8 cellular contexts compared by ENCODE assay signal in the genomic region with DNA sequence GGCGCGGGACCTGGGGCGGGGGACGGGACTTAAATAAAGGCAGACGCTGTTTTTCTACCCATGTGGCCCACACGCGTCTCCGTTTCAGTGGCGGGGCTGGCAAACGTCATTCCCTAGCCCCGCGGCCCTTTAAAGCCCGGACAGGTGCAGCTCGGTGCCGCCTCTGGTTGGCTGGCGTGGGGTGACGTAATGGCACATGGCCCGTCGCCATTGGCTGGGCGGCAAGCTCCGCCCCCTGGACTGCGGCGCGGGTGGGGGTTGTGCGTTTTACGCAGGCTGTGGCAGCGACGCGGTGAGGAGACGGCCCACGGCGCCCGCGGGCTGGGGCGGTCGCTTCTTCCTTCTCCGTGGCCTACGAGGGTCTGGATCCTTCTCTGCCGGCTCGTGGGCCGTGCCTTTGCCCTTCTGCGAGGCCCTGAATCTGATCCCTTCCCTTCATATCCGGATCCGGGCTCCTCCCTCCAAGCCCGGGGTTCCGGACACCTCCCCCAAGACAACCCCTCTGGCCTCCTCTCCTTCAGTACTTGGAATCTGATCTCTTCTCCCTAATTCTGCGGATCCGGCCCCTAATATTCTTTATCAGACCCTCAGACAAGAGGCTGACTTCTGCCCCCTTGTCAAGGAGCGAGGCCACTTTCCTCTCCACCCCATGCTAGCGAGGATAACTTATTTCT. TPM values are rescaled to one million over a fixed set of nuclear protein-coding genes. Genes with fewer than 3 reads are reported as not detected.
A peak's percentile ranks its signal among the peaks of the same experiment; 100 is the strongest.
DNase-seq lines count a peak whose midpoint lies in the region; ATAC-seq and TF ChIP-seq lines count a peak whose summit lies in the region.

Gene CRELD1 (plus strand): TSS at position 274 of the 674 bp plus-strand sequence. CDS start 605 bp downstream, outside the sequence.

- no peaks in the 10 kb centered on the region for H3K9me3 ChIP-seq in CD4-positive, alpha-beta T cell (ENCODE audit: control insufficient read depth, low read length)

- no peaks in the 10 kb centered on the region for H3K27me3 Mint-ChIP-seq in CD4-positive, alpha-beta T cell

- peaks cover 37% of the 10 kb centered on the region for H3K36me3 Mint-ChIP-seq in CD4-positive, alpha-beta T cell (ENCODE audit: low read depth)

- no peaks in the 10 kb centered on the region for H3K9me3 Mint-ChIP-seq in CD4-positive, alpha-beta T cell

- peak; percentile 79 for ATAC-seq in CD4-positive, alpha-beta T cell (ENCODE audit: poor library complexity)
- ATAC-seq in GM19438 (IDR thresholded peaks at IDR 0.05; ENCODE audit: low read depth, unreplicated experiment) (peak; percentile 87), HG03571 (IDR thresholded peaks at IDR 0.05; ENCODE audit: unreplicated experiment) (peak; percentile 89)

- peak within 1 kb of the TSS; percentile 99 for H3K4me3 Mint-ChIP-seq in CD4-positive, alpha-beta T cell

- POLR2A ChIA-PET in CD4-positive, alpha-beta T cell (lab: Charles Lee): interaction anchor here (0.6 to 5.1 kb wide), 36 partner anchors 9 to 571 kb away, joined by 3 to 98 read pairs (median 10); partner anchors contain the start of genes ARPC4, BRK1, BRPF1 and EMC3

- intact Hi-C loops in CD4-positive, alpha-beta T cell (cut with DNase I, micrococcal nuclease): loop anchor here (2.0 to 10.0 kb wide), 12 partner anchors 19 to 536 kb away; partner anchors contain the start of genes EMC3 (in 2 of the 2), FANCD2 (in 2 of the 2), JAGN1 (in 2 of the 2) and BRK1 (in 1 of the 2)

- peak; percentile 94 to 98 (median 96) for DNase-seq in CD4-positive, alpha-beta T cell
- peak; percentile 93 for DNase-seq in NK-92 treated with Interleukin-12 subunit alpha and Interleukin-12 subunit beta, amount 100 ng/mL, for 24 hours (lab: John Stamatoyannopoulos, UW)
- peak; percentile 94 to 95 for DNase-seq in activated CD8-positive, alpha-beta memory T cell treated with anti-CD3 and anti-CD28 coated beads for 1 hour (ENCODE audit: extremely low read depth in 1 of 2, low read depth in 1 of 2)
- peak; percentile 92 for DNase-seq in effector CD8-positive, alpha-beta T cell (lab: John Stamatoyannopoulos, UW)
- DNase-seq in lung microvascular endothelial cell (ENCODE audit: low read depth in 2 of 2): peak; percentile 94 to 99
- DNase-seq in stimulated activated CD4-positive, alpha-beta T cell treated with anti-CD3 and anti-CD28 coated beads, TNF-alpha, amount 100 ng/mL, for 4 hours (ENCODE audit: low read depth in 3 of 3): peak; percentile 93 to 98 (median 96)

- no peaks in the 10 kb centered on the region for H3K27me3 ChIP-seq in CD4-positive, alpha-beta T cell (ENCODE audit: control insufficient read depth, insufficient read depth, low read length)

- CTCF ChIA-PET in CD4-positive, alpha-beta T cell (lab: Charles Lee): interaction anchor here (0.7 to 3.3 kb wide), 24 partner anchors 9 to 571 kb away, joined by 3 to 20 read pairs (median 6); partner anchors contain the start of genes ARPC4, EMC3, FANCD2 and IL17RE

- peaks cover 65% of the 10 kb centered on the region for H3K4me1 Mint-ChIP-seq in CD4-positive, alpha-beta T cell (ENCODE audit: low read depth)

- TF ChIP-seq CTCF in CD4-positive, alpha-beta T cell (IDR thresholded peaks at IDR 0.05): no peak

- peak within 1 kb of the TSS; percentile 90 for H3K27ac ChIP-seq in CD4-positive, alpha-beta T cell (ENCODE audit: low read depth, low read length)

- peak within 1 kb of the TSS; percentile 99 for H3K27ac Mint-ChIP-seq in CD4-positive, alpha-beta T cell

RNA-seq across cellular contexts. Expression of gene CRELD1, which starts in this region (rescaled TPM):
- total RNA-seq in CD4-positive, alpha-beta T cell: 10 to 100 TPM; 10.7 to 12.4 TPM
- total RNA-seq in lung microvascular endothelial cell: 19.8 and 60.9 TPM in 2 replicates

Comparison
In these comparisons a context has a peak if more than half of its experiments do, and no peak if none do; other contexts are left out.
1. Peak in every context shown above with its lines: DNase-seq, ATAC-seq and H3K27ac ChIP-seq.